In genomic region chr12:12249216-12250050, GRCh38 we compare ENCODE assay signal across 18 cellular contexts. TPM values are rescaled to one million over a fixed set of nuclear protein-coding genes. Genes with fewer than 3 reads are reported as not detected.
DNase-seq lines count a peak whose midpoint lies in the region; TF ChIP-seq lines count a peak whose summit lies in the region.
"Had no signal": no experiment of that assay in that cellular context is flagged by ENCODE, and none has a peak within 500 bp of the region (broad histone marks: within the 10 kb centered on the region; RNA-seq: fewer than 3 reads in every experiment).

No MANE protein-coding gene starts in this region.

- H3K36me3 ChIP-seq in Loucy (ENCODE audit: insufficient read depth, low read length) (no peaks in the 10 kb centered on the region), prostate gland (no peaks in the 10 kb centered on the region)
- H3K36me3 ChIP-seq: SJCRH30 had no signal

- H3K27ac ChIP-seq in prostate gland, result no peak overlapping the region
- H3K27ac ChIP-seq: C4-2B, SJCRH30 had no signal

- H3F3A ChIP-seq in Loucy (ENCODE audit: low read depth), result no peaks in the 10 kb centered on the region

- H3K4me1 ChIP-seq in Loucy (ENCODE audit: insufficient read depth, low read length, poor library complexity, severe bottlenecking), result peaks cover 12% of the 10 kb centered on the region
- no peaks in the 10 kb centered on the region for H3K4me1 ChIP-seq in prostate gland (replicated peaks)
- H3K4me1 ChIP-seq: SJCRH30 had no signal

- H4K20me1 ChIP-seq in Loucy (ENCODE audit: insufficient read depth, low read length, poor library complexity, severe bottlenecking), result no peaks in the 10 kb centered on the region

- peak; percentile 46 for DNase-seq in GM12865 (ENCODE audit: low read depth)
- DNase-seq in OCI-M1 (lab: John Stamatoyannopoulos, UW), result peak; percentile 14
- no peak for DNase-seq in NCI-H1417 treated with DMSO at 0.1 percent for 48 hours (lab: John Stamatoyannopoulos, UW)
- DNase-seq in iPS-NIHi7 (ENCODE audit: extremely low spot score), result no peak
- DNase-seq in prostate gland (ENCODE audit: low spot score), result no peak
- no peak for DNase-seq in NCI-H526 treated with DMSO at 0.1 percent for 48 hours (lab: John Stamatoyannopoulos, UW)
- DNase-seq: ACHN; Calu3; CD8-positive, alpha-beta memory T cell; DMS153; H7; NCI-H1105 treated with DMSO at 0.1 percent for 48 hours; NCI-H187; NCI-H446; NCI-H526; SJCRH30 had no signal

- H3K4me2 ChIP-seq in Loucy (ENCODE audit: low read depth, low read length, poor library complexity, severe bottlenecking), result peak overlapping the region; percentile 20

- TF ChIP-seq CTCF in GM12865 (IDR thresholded peaks at IDR 0.05; ENCODE audit: insufficient read depth, low read depth, low read length, missing control alignments), result no peak
- TF ChIP-seq CTCF in Loucy (conservative IDR thresholded peaks at IDR 0.05; ENCODE audit: low read length), result no peak
- no peak for TF ChIP-seq CTCF in prostate gland (IDR thresholded peaks at IDR 0.05)

- H3K9ac ChIP-seq in Loucy (ENCODE audit: low read depth, low read length, poor library complexity, severe bottlenecking), result no peak overlapping the region

- H2AFZ ChIP-seq in Loucy (ENCODE audit: low read length), result no peak overlapping the region

- H3K4me3 ChIP-seq in GM12865 (ENCODE audit: low read depth, low read length) (no peak overlapping the region), Loucy (ENCODE audit: low read length, poor library complexity, severe bottlenecking) (no peak overlapping the region), prostate gland (no peak overlapping the region)
- H3K4me3 ChIP-seq: SJCRH30 had no signal

- 82% methylated on average over 4 of the region's 4 CpGs for WGBS in prostate gland

- H3K27me3 ChIP-seq in Loucy (ENCODE audit: insufficient read depth, low read length, poor library complexity, severe bottlenecking) (no peaks in the 10 kb centered on the region), prostate gland (replicated peaks; ENCODE audit: insufficient read depth) (no peaks in the 10 kb centered on the region)
- H3K27me3 ChIP-seq: SJCRH30 had no signal

- TF ChIP-seq POLR2A in prostate gland (IDR thresholded peaks at IDR 0.05), result no peak

- H3K79me2 ChIP-seq in Loucy (ENCODE audit: insufficient read depth, low read length), result no peaks in the 10 kb centered on the region

- H3K9me2 ChIP-seq in Loucy (replicated peaks; ENCODE audit: low read depth, low read length), result no peaks in the 10 kb centered on the region

- H3K9me3 ChIP-seq in Loucy (ENCODE audit: insufficient read depth, low read depth, low read length), result no peaks in the 10 kb centered on the region
- no peaks in the 10 kb centered on the region for H3K9me3 ChIP-seq in prostate gland
- H3K9me3 ChIP-seq: SJCRH30 had no signal

- intact Hi-C loops in prostate gland (cut with DNase I), result no loop called here

RNA-seq across cellular contexts. Expression of gene LRP6, which starts 17.4 kb away (rescaled TPM):
- total RNA-seq in prostate gland, result 10 to 100 TPM; 23.0 to 34.7 TPM

Comparison
In these comparisons a context has a peak if more than half of its experiments do, and no peak if none do; other contexts are left out.
1. DNase-seq: peak in GM12865 (single experiment) and OCI-M1 (single experiment); none in NCI-H1417 treated with DMSO at 0.1 percent for 48 hours (single experiment), iPS-NIHi7 (single experiment), prostate gland (single experiment) and NCI-H526 treated with DMSO at 0.1 percent for 48 hours (single experiment).